Comparison of ENCODE assay signal across 19 cellular contexts in genomic region chr2:194621945-194622344, GRCh38.
"Had no signal": no experiment of that assay in that cellular context is flagged by ENCODE, and none has a peak within 500 bp of the region (broad histone marks: within the 10 kb centered on the region; RNA-seq: fewer than 3 reads in every experiment).

No MANE protein-coding gene starts in this region.

- H3K4me1 ChIP-seq: SJSA1 had no signal

- H3K27ac ChIP-seq: SJSA1, SK-N-MC had no signal

- DNase-seq: KBM-7, MG63, NCI-H1092, NCI-H1105 treated with DMSO at 0.1 percent for 48 hours, NCI-H1417 treated with DMSO at 0.1 percent for 48 hours, NCI-H146, NCI-H1694 treated with DMSO at 0.1 percent for 48 hours, NCI-H1930, NCI-H2081, NCI-H2227 treated with DMSO at 0.1 percent for 48 hours, NCI-H524, NCI-H526 treated with DMSO at 0.1 percent for 48 hours, NCI-H748 treated with DMSO at 0.1 percent for 48 hours, Right ventricle myocardium superior, RPMI8226, SIG-M5 had no signal

- H3K9me3 ChIP-seq: MG63, SJSA1 had no signal

- H3K27me3 ChIP-seq: MG63, SJSA1 had no signal

- H3K4me3 ChIP-seq: MG63, SJSA1, SK-N-MC had no signal

- FAIRE-seq: RCC 7860 had no signal

- H3K36me3 ChIP-seq: MG63, SJSA1 had no signal
